Comparison of ENCODE assay signal across 19 cellular contexts in genomic region chr17:9671559-9671958, GRCh38.
"Had no signal": no experiment of that assay in that cellular context is flagged by ENCODE, and none has a peak within 500 bp of the region (broad histone marks: within the 10 kb centered on the region; RNA-seq: fewer than 3 reads in every experiment).

No MANE protein-coding gene starts in this region.

- ATAC-seq: activated T-cell treated with anti-CD3 and anti-CD28 coated beads, Interleukin-2, amount 50 U/mL, for 4 hours; T-helper 17 cell had no signal

- FAIRE-seq: astrocyte had no signal

- DNase-seq: activated CD4-positive, alpha-beta memory T cell treated with anti-CD3 and anti-CD28 coated beads for 36 hours; activated CD4-positive, alpha-beta T cell treated with anti-CD3 and anti-CD28 coated beads, Interleukin-2, amount 10 ng/mL, durations not matched to agents 7 days and 5 days; activated CD4-positive, CD25-positive, alpha-beta regulatory T cell; activated CD8-positive, alpha-beta memory T cell treated with anti-CD3 and anti-CD28 coated beads for 24 hours; activated effector memory CD4-positive, alpha-beta T cell treated with anti-CD3 and anti-CD28 coated beads, Interleukin-2, amount 50 U/mL, for 16 hours; activated naive CD4-positive, alpha-beta T cell treated with anti-CD3 and anti-CD28 coated beads for 36 hours; activated T-cell treated with anti-CD3 and anti-CD28 coated beads, Interleukin-2, amount 50 U/mL, for 4 hours; amygdala; KG1; MV-4-11; NCI-H1092 treated with DMSO at 0.1 percent for 48 hours; NCI-H1417 treated with DMSO at 0.1 percent for 48 hours; NCI-H187; NCI-H2081; NCI-H510A treated with DMSO at 0.1 percent for 48 hours; SIG-M5; T-helper 17 cell; T-helper 9 cell had no signal
